19 cellular contexts compared by ENCODE assay signal in genomic region chr18:36132756-36133155, GRCh38. TPM values are rescaled to one million over a fixed set of nuclear protein-coding genes. Genes with fewer than 3 reads are reported as not detected.
DNase-seq lines count a peak whose midpoint lies in the region; ATAC-seq, FAIRE-seq and TF ChIP-seq lines count a peak whose summit lies in the region.
"Had no signal": no experiment of that assay in that cellular context is flagged by ENCODE, and none has a peak within 500 bp of the region (broad histone marks: within the 10 kb centered on the region; RNA-seq: fewer than 3 reads in every experiment).

No MANE protein-coding gene starts in this region.

- H3K27me3 Mint-ChIP-seq in activated T-cell treated with anti-CD3 and anti-CD28 coated beads, Interleukin-2, amount 50 U/mL, for 24 hours = no peaks in the 10 kb centered on the region
- H3K27me3 Mint-ChIP-seq in IgD-negative memory B cell = no peaks in the 10 kb centered on the region

- peak overlapping the region; percentile 85; the same call in 1 of the 2 replicates for H3K4me2 ChIP-seq in GM12878 (ENCODE audit: control insufficient read depth, insufficient read depth)
- H3K4me2 ChIP-seq in osteoblast (ENCODE audit: insufficient read depth, low read length) = peak overlapping the region; percentile 7

- TF ChIP-seq RAD21 in GM12878 (IDR thresholded peaks at IDR 0.05; ENCODE audit: insufficient read depth, low read depth, low read length) = no peak

- H3K9me3 ChIP-seq in GM12878 (replicated peaks; ENCODE audit: control insufficient read depth, insufficient read depth, low read length) (no peaks in the 10 kb centered on the region), osteoblast (ENCODE audit: low read depth, low read length) (no peaks in the 10 kb centered on the region)
- H3K9me3 ChIP-seq: body of pancreas, MG63, psoas muscle had no signal

- no peak for DNase-seq in activated T-cell treated with anti-CD3 and anti-CD28 coated beads, Interleukin-2, amount 50 U/mL, for 24 hours
- DNase-seq in activated T-cell treated with anti-CD3 and anti-CD28 coated beads, Interleukin-2, amount 50 U/mL, for 1 hour = no peak
- no peak for DNase-seq in GM12878 (ENCODE audit: low read depth, low spot score)
- peak; percentile 32 for DNase-seq in osteoblast (ENCODE audit: insufficient read length, low spot score, missing footprints)
- DNase-seq in DMS79 treated with DMSO at 0.1 percent for 48 hours (lab: John Stamatoyannopoulos, UW) = no peak
- DNase-seq in KG1 (lab: John Stamatoyannopoulos, UW) = no peak
- DNase-seq: activated CD4-positive, CD25-positive, alpha-beta regulatory T cell; body of pancreas; MG63; NCI-H2029 treated with DMSO at 0.1 percent for 48 hours; NCI-H526; psoas muscle; substantia nigra had no signal

- H3K4me3 ChIP-seq in GM12878 = peak overlapping the region; percentile 44; the same call in 1 of the 2 replicates
- no peak overlapping the region for H3K4me3 ChIP-seq in osteoblast (ENCODE audit: insufficient read depth, low read length)
- H3K4me3 ChIP-seq: body of pancreas, MG63 had no signal

- ATAC-seq in GM12878 (no peak), HG02678 (IDR thresholded peaks at IDR 0.05; ENCODE audit: unreplicated experiment) (no peak)
- ATAC-seq: body of pancreas, Panc1, psoas muscle had no signal

- no peak overlapping the region for H3K27ac ChIP-seq in GM12878 (ENCODE audit: control insufficient read depth, insufficient read depth)
- peak overlapping the region; percentile 32 for H3K27ac ChIP-seq in osteoblast (ENCODE audit: low read depth, low read length)
- H3K27ac ChIP-seq: body of pancreas, psoas muscle had no signal

- BruUV-seq in GM12878 (replicated peaks; lab: Mats Ljungman, UMichigan) = no TSS peak

- H3K79me2 ChIP-seq in GM12878 (ENCODE audit: control insufficient read depth, insufficient read depth, low read length) (peaks cover 68% of the 10 kb centered on the region), osteoblast (ENCODE audit: insufficient read depth, low read length) (peaks cover 73% of the 10 kb centered on the region)

- SMC1A ChIA-PET in GM12878 (lab: Charles Lee; ENCODE audit: uncharacterized antibody, unreplicated experiment) = interaction anchor here (0.6 to 1.4 kb wide), 4 partner anchors 11 to 152 kb away, joined by 3 to 4 read pairs (median 4); no protein-coding TSS in a partner anchor

- H4K20me1 ChIP-seq in GM12878 (ENCODE audit: control insufficient read depth, insufficient read depth) = no peaks in the 10 kb centered on the region
- peaks cover 41% of the 10 kb centered on the region for H4K20me1 ChIP-seq in osteoblast (ENCODE audit: insufficient read depth, low read length)

- peaks cover 0 to under 1% of the 10 kb centered on the region in 2 experiments; a peak in 1 of 4 replicates for H3K36me3 ChIP-seq in GM12878 (ENCODE audit: control insufficient read depth in 2 of 2, insufficient read depth in 2 of 2, low read length in 1 of 2)
- peaks cover 27% of the 10 kb centered on the region for H3K36me3 ChIP-seq in osteoblast (ENCODE audit: insufficient read depth, low read length)

- CTCF ChIA-PET in GM12878 (lab: Yijun Ruan, JAX) = interaction anchor here (0.8 to 1.7 kb wide), 2 partner anchors 11 to 440 kb away, joined by 3 to 5 read pairs; no protein-coding TSS in a partner anchor

- H3K4me3 Mint-ChIP-seq in activated T-cell treated with anti-CD3 and anti-CD28 coated beads, Interleukin-2, amount 50 U/mL, for 24 hours = peak overlapping the region; percentile 96
- peak overlapping the region in 3 of 4 donors; percentile 60 to 100 (median 99) for H3K4me3 Mint-ChIP-seq in IgD-negative memory B cell

- WGBS in GM12878 (ENCODE audit: insufficient coverage, insufficient replicate concordance, low lambda C conversion rate, missing lambda C conversion rate) = 90% methylated on average over 3 of the region's 3 CpGs

- peaks cover 7% of the 10 kb centered on the region; the same call in 1 of the 2 replicates for H3K4me1 ChIP-seq in GM12878 (ENCODE audit: control insufficient read depth, insufficient read depth, low read length)
- peaks cover 19% of the 10 kb centered on the region for H3K4me1 ChIP-seq in osteoblast (ENCODE audit: insufficient read depth, low read length)

- H3K27ac Mint-ChIP-seq in activated T-cell treated with anti-CD3 and anti-CD28 coated beads, Interleukin-2, amount 50 U/mL, for 24 hours = peak overlapping the region; percentile 63
- peak overlapping the region in 2 of 3 donors; percentile 67 to 81 for H3K27ac Mint-ChIP-seq in IgD-negative memory B cell
- H3K27ac Mint-ChIP-seq: activated T-helper 2 cell treated with anti-CD3 and anti-CD28 coated beads, Interferon-gamma antibody, Interleukin-2, Interleukin-4, amounts not matched to agents 10 μg/mL and 5 μg/mL and 100 μg/mL, durations not matched to agents 14 hours and 24 hours and 36 hours had no signal

- no peak for TF ChIP-seq CTCF in GM12878 (IDR thresholded peaks at IDR 0.05 in 2 of 3, conservative IDR thresholded peaks at IDR 0.05 in 1 of 3; ENCODE audit: control insufficient read depth in 2 of 3, extremely low read depth in 1 of 3, insufficient read depth in 1 of 3, low read depth in 3 of 3, low read length in 3 of 3)
- no peak for TF ChIP-seq CTCF in osteoblast (IDR thresholded peaks at IDR 0.05; ENCODE audit: extremely low read depth, low read depth, low read length)

- RAD21 ChIA-PET in GM12878 (lab: Charles Lee; ENCODE audit: unreplicated experiment) = interaction anchor here (1.8 kb wide), 1 partner anchor 151 kb away, joined by 4 read pairs; no protein-coding TSS in a partner anchor

- intact Hi-C loops in GM12878 (cut with micrococcal nuclease; ENCODE audit: unreplicated experiment) = no loop called here

- FAIRE-seq in GM12878 (lab: Jason Lieb, UNC) = no peak
- FAIRE-seq: GM18507 had no signal

- no peaks in the 10 kb centered on the region for H3K9me3 Mint-ChIP-seq in activated T-cell treated with anti-CD3 and anti-CD28 coated beads, Interleukin-2, amount 50 U/mL, for 24 hours
- H3K9me3 Mint-ChIP-seq in IgD-negative memory B cell = no peaks in the 10 kb centered on the region
- H3K9me3 Mint-ChIP-seq: activated T-helper 2 cell treated with anti-CD3 and anti-CD28 coated beads, Interferon-gamma antibody, Interleukin-2, Interleukin-4, amounts not matched to agents 10 μg/mL and 5 μg/mL and 100 μg/mL, durations not matched to agents 14 hours and 24 hours and 36 hours had no signal

- TF ChIP-seq POLR2A in GM12878 (IDR thresholded peaks at IDR 0.05; ENCODE audit: low read depth, low read length) = no peak

- peaks cover 50% of the 10 kb centered on the region for H3K4me1 Mint-ChIP-seq in activated T-cell treated with anti-CD3 and anti-CD28 coated beads, Interleukin-2, amount 50 U/mL, for 24 hours (ENCODE audit: low read depth)
- peaks cover 33 to 38% (median 35%) of the 10 kb centered on the region in 3 donors for H3K4me1 Mint-ChIP-seq in IgD-negative memory B cell

- H3K9ac ChIP-seq in GM12878 (ENCODE audit: control insufficient read depth, insufficient read depth, low read length) = no peak overlapping the region

- POLR2A ChIA-PET in GM12878 (lab: Charles Lee) = interaction anchor here (0.7 kb wide), 2 partner anchors 13 to 306 kb away, joined by 3 to 4 read pairs; no protein-coding TSS in a partner anchor

- H3K36me3 Mint-ChIP-seq in activated T-cell treated with anti-CD3 and anti-CD28 coated beads, Interleukin-2, amount 50 U/mL, for 24 hours (ENCODE audit: low read depth) = peaks cover 82% of the 10 kb centered on the region
- H3K36me3 Mint-ChIP-seq in IgD-negative memory B cell = peaks cover 2% of the 10 kb centered on the region

- H3K27me3 ChIP-seq in GM12878 (replicated peaks in 1 of 2; ENCODE audit: control insufficient read depth in 2 of 2, insufficient read depth in 2 of 2, low read length in 1 of 2) (no peaks in the 10 kb centered on the region), osteoblast (ENCODE audit: insufficient read depth, low read length) (no peaks in the 10 kb centered on the region)
- H3K27me3 ChIP-seq: body of pancreas, MG63 had no signal

- H2AFZ ChIP-seq in GM12878 (ENCODE audit: control insufficient read depth, low read depth, low read length) (no peak overlapping the region), osteoblast (ENCODE audit: low read length) (no peak overlapping the region)

- no peak for TF ChIP-seq EP300 in GM12878 (IDR thresholded peaks at IDR 0.05; ENCODE audit: borderline replicate concordance in 1 of 2, control insufficient read depth in 1 of 2, low read depth in 2 of 2, low read length in 2 of 2)

- in situ Hi-C loops in GM12878 (cut with MboI) = no loop called here

RNA-seq across cellular contexts. Expression of gene ELP2, which starts 3.1 kb away (rescaled TPM):
- polyA plus RNA-seq in IgD-negative memory B cell (64.5 TPM), GM12878 (2011; rRNA removed) (134 and 180 TPM in 2 replicates), GM12878 (2014; fragmentation: Illumina TruSeq; extraction: Trizol) (56.9 and 73.2 TPM in 2 replicates), GM12878 (2014; fragmentation: Nextera tagmentation; extraction: Ambion mirVana) (10 to 100 TPM; 90.6 to 90.7 TPM), GM12878 (2014; rRNA removed) (58.4 and 65.5 TPM in 2 replicates), GM12878 (2016; fragmentation: Nextera tagmentation; extraction: Ambion mirVana) (10 to 100 TPM; 76.9 to 86.4 TPM)
- 502 and 522 TPM in 2 replicates for total RNA-seq in GM12878 (2013; cell fraction: nucleolus; rRNA removed)
- total RNA-seq in GM12878 (2014; rRNA removed) (117 and 145 TPM in 2 replicates), GM12878 (2014; rRNA removed; fragmentation: Illumina TruSeq; extraction: Trizol) (58.9 and 59.8 TPM in 2 replicates), GM12878 (2021) (88.8 and 92.8 TPM in 2 replicates), osteoblast (125 and 140 TPM in 2 replicates)
- 85.1 TPM for polyA plus RNA-seq in GM12878 (2011; ENCODE audit: low read depth)
- 57.9 and 70.0 TPM in 2 replicates for polyA plus RNA-seq in GM12878 (2011; cell fraction: cytosol; rRNA removed)
- polyA plus RNA-seq in GM12878 (2011; cell fraction: nucleus; rRNA removed) = 110 and 124 TPM in 2 replicates
- polyA plus RNA-seq in GM12878 (2012) = 98.3 and 108 TPM in 2 replicates
- polyA minus RNA-seq in GM12878 (2011; rRNA and poly(A)+ RNA removed) = 139 and 161 TPM in 2 replicates
- 40.2 and 47.3 TPM in 2 replicates for polyA minus RNA-seq in GM12878 (2011; cell fraction: cytosol; rRNA and poly(A)+ RNA removed)
- polyA minus RNA-seq in GM12878 (2011; cell fraction: nucleus; rRNA and poly(A)+ RNA removed) = 111 and 131 TPM in 2 replicates

RNA-seq across cellular contexts. Expression of gene SLC39A6, which starts 3.6 kb away (rescaled TPM):
- polyA plus RNA-seq in IgD-negative memory B cell (24.3 TPM), GM12878 (2011; rRNA removed) (65.1 and 65.9 TPM in 2 replicates), GM12878 (2014; fragmentation: Illumina TruSeq; extraction: Trizol) (51.5 and 60.6 TPM in 2 replicates), GM12878 (2014; fragmentation: Nextera tagmentation; extraction: Ambion mirVana) (10 to 100 TPM; 12.4 to 19.5 TPM), GM12878 (2014; rRNA removed) (27.7 and 34.1 TPM in 2 replicates), GM12878 (2016; fragmentation: Nextera tagmentation; extraction: Ambion mirVana) (10 to 100 TPM; 38.7 to 43.9 TPM)
- 49.7 and 61.2 TPM in 2 replicates for total RNA-seq in GM12878 (2013; cell fraction: nucleolus; rRNA removed)
- total RNA-seq in GM12878 (2014; rRNA removed) (53.3 and 58.1 TPM in 2 replicates), GM12878 (2014; rRNA removed; fragmentation: Illumina TruSeq; extraction: Trizol) (54.8 and 54.9 TPM in 2 replicates), GM12878 (2021) (31.5 and 31.8 TPM in 2 replicates), osteoblast (133 and 144 TPM in 2 replicates)
- polyA plus RNA-seq in GM12878 (2011; ENCODE audit: low read depth) = 22.7 TPM
- polyA plus RNA-seq in GM12878 (2011; cell fraction: cytosol; rRNA removed) = 37.4 and 45.2 TPM in 2 replicates
- polyA plus RNA-seq in GM12878 (2011; cell fraction: nucleus; rRNA removed) = 27.5 and 31.7 TPM in 2 replicates
- polyA plus RNA-seq in GM12878 (2012) = 20.1 and 22.9 TPM in 2 replicates
- 66.1 and 89.0 TPM in 2 replicates for polyA minus RNA-seq in GM12878 (2011; rRNA and poly(A)+ RNA removed)
- polyA minus RNA-seq in GM12878 (2011; cell fraction: cytosol; rRNA and poly(A)+ RNA removed) = 13.1 and 16.2 TPM in 2 replicates
- polyA minus RNA-seq in GM12878 (2011; cell fraction: nucleus; rRNA and poly(A)+ RNA removed) = 10.6 and 15.5 TPM in 2 replicates

RNA-seq across cellular contexts. Expression of gene MOCOS, which starts 54.5 kb away (rescaled TPM):
- polyA plus RNA-seq in IgD-negative memory B cell (0.13 TPM), GM12878 (2011; rRNA removed) (0.56 and 1.1 TPM in 2 replicates), GM12878 (2014; fragmentation: Illumina TruSeq; extraction: Trizol) (0.21 and 0.24 TPM in 2 replicates), GM12878 (2014; fragmentation: Nextera tagmentation; extraction: Ambion mirVana) (under 1 TPM; 0.16 to 0.26 TPM), GM12878 (2014; rRNA removed) (0.46 and 0.58 TPM in 2 replicates), GM12878 (2016; fragmentation: Nextera tagmentation; extraction: Ambion mirVana) (under 1 TPM; 0.25 to 0.47 TPM)
- total RNA-seq in GM12878 (2013; cell fraction: nucleolus; rRNA removed) = 0.19 TPM in 1 of 2 replicates, not detected in the other
- total RNA-seq in GM12878 (2014; rRNA removed) (0.34 and 0.49 TPM in 2 replicates), GM12878 (2014; rRNA removed; fragmentation: Illumina TruSeq; extraction: Trizol) (0.31 and 0.41 TPM in 2 replicates), GM12878 (2021) (0.35 and 0.38 TPM in 2 replicates), osteoblast (14.4 and 19.9 TPM in 2 replicates)
- 0.04 TPM for polyA plus RNA-seq in GM12878 (2011; ENCODE audit: low read depth)
- polyA plus RNA-seq in GM12878 (2011; cell fraction: cytosol; rRNA removed) = 0.28 and 0.30 TPM in 2 replicates
- polyA plus RNA-seq in GM12878 (2011; cell fraction: nucleus; rRNA removed) = 0.25 and 0.29 TPM in 2 replicates
- polyA plus RNA-seq in GM12878 (2012) = 0.04 and 0.13 TPM in 2 replicates
- 0.15 and 0.52 TPM in 2 replicates for polyA minus RNA-seq in GM12878 (2011; rRNA and poly(A)+ RNA removed)
- polyA minus RNA-seq in GM12878 (2011; cell fraction: cytosol; rRNA and poly(A)+ RNA removed) = 0.40 and 0.73 TPM in 2 replicates
- polyA minus RNA-seq in GM12878 (2011; cell fraction: nucleus; rRNA and poly(A)+ RNA removed) = 0.24 and 0.38 TPM in 2 replicates
- total RNA-seq: A673 had no signal

Comparison
In these comparisons a context has a peak if more than half of its experiments do, and no peak if none do; other contexts are left out.
1. RNA of gene MOCOS, which starts 54.5 kb away (total RNA-seq): 14.4 to 19.9 TPM in osteoblast; 0.19 to 0.49 TPM in GM12878; every median in the first group is over 10 times any median in the second.